In the genomic region with DNA sequence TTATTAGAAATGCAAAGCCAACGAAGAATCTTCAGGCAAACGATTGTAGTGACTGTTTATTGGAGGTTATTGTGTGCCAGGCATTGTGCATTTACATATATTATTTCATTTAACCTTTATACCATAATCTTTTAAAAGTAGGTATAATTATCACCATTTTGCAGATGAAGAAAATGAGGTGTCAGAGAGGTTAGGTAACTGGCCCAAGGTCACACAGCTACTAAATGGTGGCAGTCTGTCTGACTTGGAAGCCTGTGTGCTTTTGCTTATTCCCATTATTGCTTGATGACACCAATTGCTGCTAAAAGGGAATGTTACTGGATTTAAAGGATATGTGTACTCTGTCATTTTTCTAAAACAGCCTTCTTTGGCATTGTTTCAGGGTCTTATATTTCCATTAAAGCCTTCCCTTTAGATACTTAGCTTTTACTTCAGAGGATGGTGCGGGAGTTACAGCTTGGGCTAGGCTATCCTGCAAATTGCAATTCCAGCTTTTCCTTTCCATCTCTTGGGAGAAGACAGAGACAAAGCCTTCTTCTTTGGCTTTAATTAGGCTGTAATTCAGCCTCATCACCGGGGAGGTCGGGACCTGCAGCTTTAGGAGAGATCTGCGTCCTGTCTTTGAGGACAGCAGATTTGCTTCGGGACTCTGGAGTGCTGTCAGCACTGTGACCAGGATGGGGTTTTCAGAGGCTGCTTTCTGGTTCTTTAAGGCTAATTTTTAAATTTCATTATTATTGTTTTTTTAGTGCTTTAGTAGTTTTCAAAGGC, we compare ENCODE assay signal across 1 cellular context.
TF ChIP-seq lines count a peak whose summit lies in the region.

No MANE protein-coding gene starts in this region.

TF ChIP-seq in A549, 52 proteins besides CTCF, POLR2A, EP300 and RAD21 (continued from another document):
- TF ChIP-seq ZFP36 (IDR thresholded peaks at IDR 0.05; ENCODE audit: borderline replicate concordance, partially characterized antibody) (peak; percentile 30), RCOR1 (IDR thresholded peaks at IDR 0.05; ENCODE audit: low read depth, low read length) (no peak), HDAC2 (IDR thresholded peaks at IDR 0.05) (0 out of 2 replicates have a peak, but pooled peaks have one; percentile 52)
